1 cellular context compared by ENCODE assay signal in the genomic region with DNA sequence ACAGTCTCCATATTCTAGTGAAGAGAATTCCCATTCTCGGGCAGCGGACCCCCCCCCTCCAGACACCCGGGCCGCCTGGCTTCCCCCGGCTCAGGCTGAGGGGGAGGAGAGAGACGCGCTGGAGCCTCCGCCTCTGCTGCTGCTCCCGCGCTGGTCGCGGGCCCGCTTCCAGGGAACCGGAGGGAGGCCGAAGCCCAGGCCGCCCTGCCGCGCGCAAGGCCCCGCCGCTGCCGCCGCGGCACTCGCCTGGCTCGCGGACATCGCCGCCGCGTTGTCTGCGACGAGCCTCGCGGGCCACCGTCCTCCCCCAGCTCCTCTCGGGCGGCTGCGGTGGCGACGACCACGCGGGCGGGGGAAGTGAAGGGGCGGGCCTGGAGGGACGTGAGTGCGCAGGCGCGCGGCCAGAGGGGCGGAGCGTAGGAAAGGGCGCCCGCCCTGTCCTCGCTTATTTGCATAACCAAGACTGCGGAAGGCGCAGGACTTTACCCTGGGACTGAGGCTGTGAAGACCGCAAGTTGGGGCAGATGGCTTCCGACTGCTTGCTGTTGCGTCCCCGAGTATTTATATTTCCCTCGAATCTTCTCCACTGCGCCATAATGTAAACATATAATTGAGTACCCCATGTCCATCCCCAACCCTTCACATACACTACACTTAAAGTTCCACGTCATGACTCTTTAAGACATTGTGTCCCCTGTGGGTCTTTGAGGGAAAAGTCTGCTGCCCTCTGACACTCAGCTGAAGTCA.
TF ChIP-seq lines count a peak whose summit lies in the region.

A gene with protein sequence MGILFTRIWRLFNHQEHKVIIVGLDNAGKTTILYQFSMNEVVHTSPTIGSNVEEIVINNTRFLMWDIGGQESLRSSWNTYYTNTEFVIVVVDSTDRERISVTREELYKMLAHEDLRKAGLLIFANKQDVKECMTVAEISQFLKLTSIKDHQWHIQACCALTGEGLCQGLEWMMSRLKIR (minus strand): TSS at position 279 of the 747 bp plus-strand sequence. CDS start 245 bp downstream, at position 34.

TF ChIP-seq in A549, 52 proteins besides CTCF, POLR2A, EP300 and RAD21 (continued from another document):
- TF ChIP-seq, protein P1, sequence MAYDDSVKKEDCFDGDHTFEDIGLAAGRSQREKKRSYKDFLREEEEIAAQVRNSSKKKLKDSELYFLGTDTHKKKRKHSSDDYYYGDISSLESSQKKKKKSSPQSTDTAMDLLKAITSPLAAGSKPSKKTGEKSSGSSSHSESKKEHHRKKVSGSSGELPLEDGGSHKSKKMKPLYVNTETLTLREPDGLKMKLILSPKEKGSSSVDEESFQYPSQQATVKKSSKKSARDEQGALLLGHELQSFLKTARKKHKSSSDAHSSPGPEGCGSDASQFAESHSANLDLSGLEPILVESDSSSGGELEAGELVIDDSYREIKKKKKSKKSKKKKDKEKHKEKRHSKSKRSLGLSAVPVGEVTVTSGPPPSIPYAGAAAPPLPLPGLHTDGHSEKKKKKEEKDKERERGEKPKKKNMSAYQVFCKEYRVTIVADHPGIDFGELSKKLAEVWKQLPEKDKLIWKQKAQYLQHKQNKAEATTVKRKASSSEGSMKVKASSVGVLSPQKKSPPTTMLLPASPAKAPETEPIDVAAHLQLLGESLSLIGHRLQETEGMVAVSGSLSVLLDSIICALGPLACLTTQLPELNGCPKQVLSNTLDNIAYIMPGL (CRISPR knock-in tag; IDR thresholded peaks at IDR 0.05; ENCODE audit: borderline replicate concordance) = no peak
- TF ChIP-seq, protein P2, sequence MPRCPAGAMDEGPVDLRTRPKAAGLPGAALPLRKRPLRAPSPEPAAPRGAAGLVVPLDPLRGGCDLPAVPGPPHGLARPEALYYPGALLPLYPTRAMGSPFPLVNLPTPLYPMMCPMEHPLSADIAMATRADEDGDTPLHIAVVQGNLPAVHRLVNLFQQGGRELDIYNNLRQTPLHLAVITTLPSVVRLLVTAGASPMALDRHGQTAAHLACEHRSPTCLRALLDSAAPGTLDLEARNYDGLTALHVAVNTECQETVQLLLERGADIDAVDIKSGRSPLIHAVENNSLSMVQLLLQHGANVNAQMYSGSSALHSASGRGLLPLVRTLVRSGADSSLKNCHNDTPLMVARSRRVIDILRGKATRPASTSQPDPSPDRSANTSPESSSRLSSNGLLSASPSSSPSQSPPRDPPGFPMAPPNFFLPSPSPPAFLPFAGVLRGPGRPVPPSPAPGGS (IDR thresholded peaks at IDR 0.05) = peak; percentile 87
- TF ChIP-seq MAFK (IDR thresholded peaks at IDR 0.05; ENCODE audit: partially characterized antibody) = no peak
- TF ChIP-seq, protein P3, sequence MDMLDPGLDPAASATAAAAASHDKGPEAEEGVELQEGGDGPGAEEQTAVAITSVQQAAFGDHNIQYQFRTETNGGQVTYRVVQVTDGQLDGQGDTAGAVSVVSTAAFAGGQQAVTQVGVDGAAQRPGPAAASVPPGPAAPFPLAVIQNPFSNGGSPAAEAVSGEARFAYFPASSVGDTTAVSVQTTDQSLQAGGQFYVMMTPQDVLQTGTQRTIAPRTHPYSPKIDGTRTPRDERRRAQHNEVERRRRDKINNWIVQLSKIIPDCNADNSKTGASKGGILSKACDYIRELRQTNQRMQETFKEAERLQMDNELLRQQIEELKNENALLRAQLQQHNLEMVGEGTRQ (IDR thresholded peaks at IDR 0.05) = no peak
- no peak for TF ChIP-seq ZNF302 (CRISPR knock-in tag; IDR thresholded peaks at IDR 0.05)
- TF ChIP-seq, protein P4, sequence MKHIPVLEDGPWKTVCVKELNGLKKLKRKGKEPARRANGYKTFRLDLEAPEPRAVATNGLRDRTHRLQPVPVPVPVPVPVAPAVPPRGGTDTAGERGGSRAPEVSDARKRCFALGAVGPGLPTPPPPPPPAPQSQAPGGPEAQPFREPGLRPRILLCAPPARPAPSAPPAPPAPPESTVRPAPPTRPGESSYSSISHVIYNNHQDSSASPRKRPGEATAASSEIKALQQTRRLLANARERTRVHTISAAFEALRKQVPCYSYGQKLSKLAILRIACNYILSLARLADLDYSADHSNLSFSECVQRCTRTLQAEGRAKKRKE (CRISPR knock-in tag; IDR thresholded peaks at IDR 0.05; ENCODE audit: low read depth) = no peak
- TF ChIP-seq ZFP36 (IDR thresholded peaks at IDR 0.05; ENCODE audit: borderline replicate concordance, partially characterized antibody) = no peak
- no peak for TF ChIP-seq HOXA7 (CRISPR knock-in tag; IDR thresholded peaks at IDR 0.05)
- no peak for TF ChIP-seq FOSB (CRISPR knock-in tag; IDR thresholded peaks at IDR 0.05)
- no peak for TF ChIP-seq HDAC2 (IDR thresholded peaks at IDR 0.05)
- TF ChIP-seq RARB (CRISPR knock-in tag; IDR thresholded peaks at IDR 0.05) = no peak
- TF ChIP-seq, protein P5, sequence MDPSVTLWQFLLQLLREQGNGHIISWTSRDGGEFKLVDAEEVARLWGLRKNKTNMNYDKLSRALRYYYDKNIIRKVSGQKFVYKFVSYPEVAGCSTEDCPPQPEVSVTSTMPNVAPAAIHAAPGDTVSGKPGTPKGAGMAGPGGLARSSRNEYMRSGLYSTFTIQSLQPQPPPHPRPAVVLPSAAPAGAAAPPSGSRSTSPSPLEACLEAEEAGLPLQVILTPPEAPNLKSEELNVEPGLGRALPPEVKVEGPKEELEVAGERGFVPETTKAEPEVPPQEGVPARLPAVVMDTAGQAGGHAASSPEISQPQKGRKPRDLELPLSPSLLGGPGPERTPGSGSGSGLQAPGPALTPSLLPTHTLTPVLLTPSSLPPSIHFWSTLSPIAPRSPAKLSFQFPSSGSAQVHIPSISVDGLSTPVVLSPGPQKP (IDR thresholded peaks at IDR 0.05; ENCODE audit: low read depth, low read length) = no peak
- TF ChIP-seq, protein P6, sequence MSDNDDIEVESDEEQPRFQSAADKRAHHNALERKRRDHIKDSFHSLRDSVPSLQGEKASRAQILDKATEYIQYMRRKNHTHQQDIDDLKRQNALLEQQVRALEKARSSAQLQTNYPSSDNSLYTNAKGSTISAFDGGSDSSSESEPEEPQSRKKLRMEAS (IDR thresholded peaks at IDR 0.05) = peak; percentile 88
- TF ChIP-seq MYC (IDR thresholded peaks at IDR 0.05; ENCODE audit: borderline replicate concordance, low read length) = peak; percentile 91
- TF ChIP-seq JUN (IDR thresholded peaks at IDR 0.05) = peak; percentile 85 to 92
- no peak for TF ChIP-seq NR3C1 (IDR thresholded peaks at IDR 0.05)
- TF ChIP-seq PHF8 (IDR thresholded peaks at IDR 0.05; ENCODE audit: borderline replicate concordance, low read depth) = peak; percentile 59
- no peak for TF ChIP-seq CBX8 (IDR thresholded peaks at IDR 0.05)
- no peak for TF ChIP-seq ZSCAN20 (CRISPR knock-in tag; IDR thresholded peaks at IDR 0.05)
